8 cellular contexts compared by ENCODE assay signal in the genomic region with DNA sequence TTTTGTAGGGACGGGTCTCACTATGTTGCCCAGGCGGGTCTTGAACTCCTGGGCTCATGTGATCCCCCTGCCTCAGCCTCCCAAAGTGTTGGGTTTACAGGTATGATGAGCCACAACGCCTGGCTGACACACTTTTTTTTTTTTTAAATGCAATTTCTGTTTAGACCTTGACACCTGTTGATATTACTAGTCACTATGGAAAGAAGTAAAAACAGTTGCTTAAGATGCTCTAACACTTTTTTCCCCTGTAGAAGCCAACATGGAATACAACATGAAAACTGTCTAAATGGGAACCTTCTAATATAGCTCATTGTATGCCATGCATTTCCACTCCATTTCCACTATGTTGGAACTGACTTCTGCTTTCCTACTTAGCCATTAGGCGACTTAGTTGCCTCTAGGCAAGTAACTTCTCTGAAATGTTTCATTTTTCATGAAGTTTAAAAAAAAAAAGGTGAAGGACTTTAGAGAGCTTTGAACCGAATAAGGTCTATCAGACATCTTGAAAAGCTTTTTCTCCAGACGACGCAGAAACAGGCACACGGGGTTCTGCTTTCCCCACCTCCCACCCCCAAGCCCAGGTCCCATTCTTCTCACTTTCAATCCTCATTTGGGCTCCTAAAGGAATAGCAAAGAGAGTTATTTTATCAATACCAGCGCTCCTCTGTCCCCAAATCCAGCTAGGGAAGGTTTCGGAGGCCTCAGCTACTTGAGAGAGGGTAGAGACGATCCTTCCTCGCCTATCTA. TPM values are rescaled to one million over a fixed set of nuclear protein-coding genes. Genes with fewer than 3 reads are reported as not detected.
A peak's percentile ranks its signal among the peaks of the same experiment; 100 is the strongest.
DNase-seq lines count a peak whose midpoint lies in the region; ATAC-seq lines count a peak whose summit lies in the region.

No MANE protein-coding gene starts in this region.

- H3K27me3 Mint-ChIP-seq in stimulated activated naive CD8-positive, alpha-beta T cell treated with anti-CD3 and anti-CD28 coated beads, Interleukin-15, Interleukin-2, amounts not matched to agents 100 ng/mL and 50 ng/mL, for 24 hours: no peaks in the 10 kb centered on the region
- no peaks in the 10 kb centered on the region for H3K27me3 Mint-ChIP-seq in stimulated activated naive B cell treated with anti-CD40 and anti-IgM and Interleukin-4, amounts not matched to agents 10 μg/mL and 1 μg/mL and 100 μg/mL, for 72 hours

- H3K27ac Mint-ChIP-seq in stimulated activated naive CD8-positive, alpha-beta T cell treated with anti-CD3 and anti-CD28 coated beads, Interleukin-15, Interleukin-2, amounts not matched to agents 100 ng/mL and 50 ng/mL, for 24 hours: peak overlapping the region; percentile 95
- peak overlapping the region; percentile 99 for H3K27ac Mint-ChIP-seq in stimulated activated naive B cell treated with anti-CD40 and anti-IgM and Interleukin-4, amounts not matched to agents 10 μg/mL and 1 μg/mL and 100 μg/mL, for 72 hours

- H3K27ac ChIP-seq in Karpas-422 (ENCODE audit: low read length) (peak overlapping the region; percentile 71), adipose tissue (ENCODE audit: low read depth, low read length) (peak overlapping the region; percentile 7), iPS-20b (ENCODE audit: low read length) (peak overlapping the region; percentile 98)

- no peak for ATAC-seq in stimulated activated naive CD8-positive, alpha-beta T cell treated with anti-CD3 and anti-CD28 coated beads, Interleukin-15, Interleukin-2, amounts not matched to agents 100 U/mL and 50 U/mL, for 24 hours
- peak; percentile 18 to 19 for ATAC-seq in stimulated activated naive B cell treated with anti-CD40 and anti-IgM and Interleukin-4, amounts not matched to agents 10 μg/mL and 1 μg/mL and 100 μg/mL, for 72 hours (replicated peaks)

- H3K36me3 ChIP-seq in Karpas-422 (ENCODE audit: insufficient read depth, low read length) (peaks cover 8% of the 10 kb centered on the region; the same call in 1 of the 2 replicates), iPS-20b (ENCODE audit: insufficient read depth, low read depth, low read length) (peaks cover 2% of the 10 kb centered on the region; the same call in 1 of the 2 replicates)

- H3K4me2 ChIP-seq in Karpas-422 (ENCODE audit: low read depth, low read length, poor library complexity, severe bottlenecking): peak overlapping the region; percentile 83

- no peaks in the 10 kb centered on the region for H3K9me3 Mint-ChIP-seq in stimulated activated naive CD8-positive, alpha-beta T cell treated with anti-CD3 and anti-CD28 coated beads, Interleukin-15, Interleukin-2, amounts not matched to agents 100 ng/mL and 50 ng/mL, for 24 hours
- H3K9me3 Mint-ChIP-seq in stimulated activated naive B cell treated with anti-CD40 and anti-IgM and Interleukin-4, amounts not matched to agents 10 μg/mL and 1 μg/mL and 100 μg/mL, for 72 hours: no peaks in the 10 kb centered on the region

- H3K9me2 ChIP-seq in Karpas-422 (replicated peaks; ENCODE audit: insufficient read depth, low read length): no peaks in the 10 kb centered on the region

- H3K4me1 Mint-ChIP-seq in stimulated activated naive CD8-positive, alpha-beta T cell treated with anti-CD3 and anti-CD28 coated beads, Interleukin-15, Interleukin-2, amounts not matched to agents 100 ng/mL and 50 ng/mL, for 24 hours (ENCODE audit: low read depth): peaks cover 32% of the 10 kb centered on the region
- H3K4me1 Mint-ChIP-seq in stimulated activated naive B cell treated with anti-CD40 and anti-IgM and Interleukin-4, amounts not matched to agents 10 μg/mL and 1 μg/mL and 100 μg/mL, for 72 hours: peaks cover 7 to 18% of the 10 kb centered on the region in 2 donors

- H3K4me1 ChIP-seq in Karpas-422 (ENCODE audit: low read length): peaks cover 38% of the 10 kb centered on the region
- peaks cover 14% of the 10 kb centered on the region; the same call in 1 of the 2 replicates for H3K4me1 ChIP-seq in iPS-20b (ENCODE audit: insufficient read depth, low read length)

- H3K27me3 ChIP-seq in Karpas-422 (ENCODE audit: low read length) (no peaks in the 10 kb centered on the region), iPS-20b (ENCODE audit: insufficient read depth, low read length) (no peaks in the 10 kb centered on the region)

- 12 to 21% (median 18%) methylated on average over 12 of the region's 12 CpGs for WGBS in adipose tissue, 3 donors

- H3K9ac ChIP-seq in Karpas-422 (ENCODE audit: low read length): peak overlapping the region; percentile 94
- H3K9ac ChIP-seq in iPS-20b (ENCODE audit: low read depth, low read length): peak overlapping the region; percentile 99

- H4K20me1 ChIP-seq in Karpas-422 (ENCODE audit: insufficient read depth, low read depth, low read length): peaks cover 22% of the 10 kb centered on the region; the same call in 1 of the 2 replicates

- H3K4me3 ChIP-seq in Karpas-422 (ENCODE audit: low read length) (peak overlapping the region; percentile 94), iPS-20b (ENCODE audit: low read length) (peak overlapping the region; percentile 93)

- H3K79me2 ChIP-seq in Karpas-422 (ENCODE audit: low read length): peaks cover 81% of the 10 kb centered on the region

- H3K9me3 ChIP-seq in Karpas-422 (ENCODE audit: low read length) (no peaks in the 10 kb centered on the region), iPS-20b (ENCODE audit: insufficient read depth, low read depth, low read length) (no peaks in the 10 kb centered on the region)

- DNase-seq in stimulated activated naive CD8-positive, alpha-beta T cell treated with anti-CD3 and anti-CD28 coated beads, Interleukin-15, Interleukin-2, amounts not matched to agents 100 U/mL and 50 U/mL, for 24 hours: no peak
- peak; percentile 61 for DNase-seq in Karpas-422
- DNase-seq in stimulated activated naive B cell treated with anti-CD40 and anti-IgM and Interleukin-4, amounts not matched to agents 10 μg/mL and 1 μg/mL and 100 μg/mL, for 72 hours: no peak
- DNase-seq in COR-L47 (lab: John Stamatoyannopoulos, UW): no peak
- no peak for DNase-seq in activated CD4-positive, alpha-beta T cell treated with anti-CD3 and anti-CD28 coated beads, Interleukin-2, amount 50 U/mL, for 48 hours

- H3K4me3 Mint-ChIP-seq in stimulated activated naive CD8-positive, alpha-beta T cell treated with anti-CD3 and anti-CD28 coated beads, Interleukin-15, Interleukin-2, amounts not matched to agents 100 ng/mL and 50 ng/mL, for 24 hours: peak overlapping the region; percentile 98
- H3K4me3 Mint-ChIP-seq in stimulated activated naive B cell treated with anti-CD40 and anti-IgM and Interleukin-4, amounts not matched to agents 10 μg/mL and 1 μg/mL and 100 μg/mL, for 72 hours: peak overlapping the region; percentile 96 to 98

- H3K36me3 Mint-ChIP-seq in stimulated activated naive CD8-positive, alpha-beta T cell treated with anti-CD3 and anti-CD28 coated beads, Interleukin-15, Interleukin-2, amounts not matched to agents 100 ng/mL and 50 ng/mL, for 24 hours (ENCODE audit: low read depth): peaks cover 34% of the 10 kb centered on the region
- peaks cover 21 to 25% of the 10 kb centered on the region in 2 donors for H3K36me3 Mint-ChIP-seq in stimulated activated naive B cell treated with anti-CD40 and anti-IgM and Interleukin-4, amounts not matched to agents 10 μg/mL and 1 μg/mL and 100 μg/mL, for 72 hours

- H2AFZ ChIP-seq in Karpas-422 (ENCODE audit: low read length): no peak overlapping the region

RNA-seq across cellular contexts. Expression of gene DR1, which starts 0.6 kb away (rescaled TPM):
- total RNA-seq in Karpas-422 (2014; rRNA removed; shearing (Covaris generic); ENCODE audit: low replicate concordance): 26.9 and 29.9 TPM in 2 replicates
- polyA plus RNA-seq in adipose tissue: 10 to 100 TPM in 2 of 3 donors, 1 to 10 TPM in 1; 6.9 to 22.5 (median 17.1) TPM

Comparison
In these comparisons a context has a peak if more than half of its experiments do, and no peak if none do; other contexts are left out.
1. H3K27ac ChIP-seq: peak in every context shown above with its lines; median percentile 98 in iPS-20b; 71 in Karpas-422; 7 in adipose tissue.